Comparison of ENCODE assay signal across 25 cellular contexts in the genomic region with DNA sequence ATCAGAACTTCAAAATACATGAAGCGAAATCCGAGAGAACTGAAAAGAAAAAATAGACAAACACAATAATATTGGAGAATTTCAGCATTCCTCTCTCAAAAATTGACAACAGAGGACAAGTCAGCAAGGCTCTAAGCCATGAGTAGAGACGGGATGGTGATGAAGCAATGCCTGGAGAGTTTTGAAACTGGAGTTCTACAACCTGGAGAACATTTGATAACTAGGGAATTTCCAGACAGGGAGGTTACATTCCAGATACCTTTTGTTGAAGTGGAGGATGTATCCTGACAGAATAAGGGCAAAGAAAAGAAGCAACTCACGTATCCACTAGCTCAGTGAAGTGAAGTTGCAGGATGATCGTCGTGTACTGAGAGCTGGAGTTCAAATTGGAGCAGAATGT.
"Had no signal": no experiment of that assay in that cellular context is flagged by ENCODE, and none has a peak within 500 bp of the region (broad histone marks: within the 10 kb centered on the region; RNA-seq: fewer than 3 reads in every experiment).

No MANE protein-coding gene starts in this region.

- DNase-seq: colonic mucosa; cortex of kidney; dermis blood vessel endothelial cell; dorsolateral prefrontal cortex; effector CD4-positive, alpha-beta T cell; effector CD8-positive, alpha-beta T cell; effector memory CD4-positive, alpha-beta T cell; effector memory CD8-positive, alpha-beta T cell; endodermal cell; erythroblast; esophagus squamous epithelium; foreskin fibroblast; foreskin keratinocyte; foreskin melanocyte; gastrocnemius medialis; glutamatergic neuron; head of caudate nucleus; heart left ventricle; heart right ventricle had no signal

- H3K4me1 ChIP-seq: colonic mucosa, esophagus muscularis mucosa, esophagus squamous epithelium, foreskin keratinocyte, gastrocnemius medialis, gastroesophageal sphincter, heart left ventricle, heart right ventricle had no signal

- H3K36me3 ChIP-seq: colonic mucosa, esophagus muscularis mucosa, esophagus squamous epithelium, gastrocnemius medialis, gastroesophageal sphincter, heart left ventricle, heart right ventricle had no signal

- H3K27me3 ChIP-seq: colonic mucosa, dorsolateral prefrontal cortex, esophagus muscularis mucosa, esophagus squamous epithelium, foreskin keratinocyte, gastrocnemius medialis, gastroesophageal sphincter had no signal

- ATAC-seq: effector memory CD8-positive, alpha-beta T cell; esophagus mucosa; foreskin keratinocyte; gastrocnemius medialis; gastroesophageal sphincter; heart left ventricle; heart right ventricle had no signal

- H3K27ac ChIP-seq: colonic mucosa, coronary artery, dorsolateral prefrontal cortex, epithelial cell of prostate, esophagus muscularis mucosa, esophagus squamous epithelium, foreskin keratinocyte, gastrocnemius medialis, gastroesophageal sphincter, heart left ventricle, heart right ventricle had no signal

- H3K9me3 ChIP-seq: colonic mucosa, esophagus muscularis mucosa, esophagus squamous epithelium, gastrocnemius medialis, gastroesophageal sphincter had no signal

- H3K4me3 Mint-ChIP-seq: dendritic cell treated with granulocyte-macrophage colony-stimulating factor and Interleukin-4, amounts not matched to agents 40 ng/mL and 50 ng/mL, for 4 days; effector memory CD8-positive, alpha-beta T cell; endodermal cell had no signal

- H3K4me1 Mint-ChIP-seq: endodermal cell had no signal

- H3K27ac Mint-ChIP-seq: dendritic cell treated with granulocyte-macrophage colony-stimulating factor and Interleukin-4, amounts not matched to agents 40 ng/mL and 50 ng/mL, for 4 days; effector memory CD8-positive, alpha-beta T cell; endodermal cell had no signal

- H3K4me3 ChIP-seq: colonic mucosa, coronary artery, dorsolateral prefrontal cortex, esophagus muscularis mucosa, esophagus squamous epithelium, gastrocnemius medialis, gastroesophageal sphincter, heart left ventricle, heart right ventricle had no signal
